ENCODE assay signal across 20 cellular contexts in the genomic region with DNA sequence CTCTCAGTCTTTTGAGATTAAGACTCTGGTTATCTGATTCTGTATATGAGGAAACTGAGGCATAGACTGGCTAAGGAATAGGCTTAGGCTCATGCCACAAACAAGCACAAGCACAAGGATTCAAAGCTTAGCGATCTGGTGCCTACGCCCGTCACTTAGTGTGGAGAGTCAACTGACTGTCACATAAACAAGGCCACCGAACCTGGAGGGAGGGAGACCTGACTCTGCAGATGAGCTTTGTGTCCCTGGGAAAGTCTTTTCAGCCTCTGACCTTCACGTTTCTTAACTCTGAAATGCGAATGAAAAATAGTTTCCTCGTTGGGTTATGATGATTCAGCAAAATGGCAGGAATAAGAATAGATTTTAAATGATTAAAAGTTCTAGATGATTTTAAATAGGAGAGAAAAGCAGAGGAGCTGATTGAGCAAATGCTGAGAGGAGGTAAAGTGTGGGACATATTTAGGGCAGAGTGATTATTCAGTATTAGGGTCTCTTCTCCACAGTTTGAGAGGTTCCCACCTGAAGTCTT.
DNase-seq lines count a peak whose midpoint lies in the region; ATAC-seq, FAIRE-seq and TF ChIP-seq lines count a peak whose summit lies in the region.
"Had no signal": no experiment of that assay in that cellular context is flagged by ENCODE, and none has a peak within 500 bp of the region (broad histone marks: within the 10 kb centered on the region; RNA-seq: fewer than 3 reads in every experiment).

No MANE protein-coding gene starts in this region.

- peak overlapping the region; percentile 35 to 76 for H3K4ac ChIP-seq in mesenchymal stem cell (ENCODE audit: low read depth in 1 of 2, low read length in 2 of 2)

- ATAC-seq in HepG2 (no peak), right lobe of liver (no peak)
- ATAC-seq: CD8-positive, alpha-beta T cell; GM23338; HCT116 had no signal

- TF ChIP-seq RAD21 in HepG2 (CRISPR knock-in tag; IDR thresholded peaks at IDR 0.05) = no peak

- no peaks in the 10 kb centered on the region for H3K79me1 ChIP-seq in mesenchymal stem cell (replicated peaks; ENCODE audit: low read length, poor library complexity, severe bottlenecking)

- POLR2A ChIA-PET in HepG2 (lab: Yijun Ruan, JAX) = no interaction called here

- H4K20me1 ChIP-seq in HepG2 (ENCODE audit: insufficient read depth, low read length) = no peaks in the 10 kb centered on the region
- H4K20me1 ChIP-seq: BLaER1 treated with 17β-estradiol and CSF1 and Interleukin-3, amounts not matched to agents 10 nM and 100 nM had no signal

- in situ Hi-C loops in HepG2 (cut with HindIII; ENCODE audit: extremely low pct_ligation_motif_present, low pct_unique_long_range_greater_than_20kb) = no loop called here

- 30% methylated on average over 7 of the region's 7 CpGs for WGBS in HepG2 (ENCODE audit: low lambda C conversion rate)
- WGBS in right lobe of liver (ENCODE audit: insufficient coverage, low coverage, low lambda C conversion rate, missing lambda C conversion rate) = 44% methylated on average over 4 of the region's 7 CpGs
- 25 to 66% (median 33%) methylated on average over 7 of the region's 7 CpGs for WGBS in adrenal gland, 4 donors
- WGBS in mesenchymal stem cell = 89% methylated on average over 7 of the region's 7 CpGs

- H3K36me3 ChIP-seq in HepG2 (replicated peaks in 1 of 2; ENCODE audit: control insufficient read depth in 1 of 2, insufficient read depth in 2 of 2, low read length in 2 of 2) = no peaks in the 10 kb centered on the region
- no peaks in the 10 kb centered on the region for H3K36me3 ChIP-seq in right lobe of liver
- H3K36me3 ChIP-seq in adrenal gland (replicated peaks in 1 of 2) = no peaks in the 10 kb centered on the region
- H3K36me3 ChIP-seq in mesenchymal stem cell (ENCODE audit: control insufficient read depth in 1 of 2, insufficient read depth in 2 of 2, low read depth in 1 of 2, low read length in 2 of 2) = no peaks in the 10 kb centered on the region
- H3K36me3 ChIP-seq: BLaER1 treated with 17β-estradiol and CSF1 and Interleukin-3, amounts not matched to agents 10 nM and 100 nM had no signal

- no peak for TF ChIP-seq CTCF in HepG2 (CRISPR knock-in tag; IDR thresholded peaks at IDR 0.05)
- TF ChIP-seq CTCF in right lobe of liver (IDR thresholded peaks at IDR 0.05) = no peak
- no peak for TF ChIP-seq CTCF in adrenal gland (IDR thresholded peaks at IDR 0.05)

- H2BK15ac ChIP-seq in mesenchymal stem cell (ENCODE audit: low read depth, poor library complexity, severe bottlenecking) = no peak overlapping the region

- TF ChIP-seq EP300 in HepG2 (IDR thresholded peaks at IDR 0.05; ENCODE audit: low read depth in 2 of 2, low read length in 2 of 2) (no peak), HepG2 (CRISPR knock-in tag; IDR thresholded peaks at IDR 0.05; ENCODE audit: borderline replicate concordance) (no peak)

- peak overlapping the region; percentile 80 for H4K91ac ChIP-seq in mesenchymal stem cell (ENCODE audit: low read length)

- peak overlapping the region; percentile 21 for H2AK5ac ChIP-seq in mesenchymal stem cell (ENCODE audit: low read length, severe bottlenecking)

- H3K9me3 ChIP-seq in HepG2 (ENCODE audit: low read length) (no peaks in the 10 kb centered on the region), right lobe of liver (no peaks in the 10 kb centered on the region), adrenal gland (replicated peaks in 1 of 3) (no peaks in the 10 kb centered on the region), mesenchymal stem cell (ENCODE audit: control insufficient read depth, low read length) (no peaks in the 10 kb centered on the region)
- H3K9me3 ChIP-seq: BLaER1 treated with 17β-estradiol and CSF1 and Interleukin-3, amounts not matched to agents 10 nM and 100 nM had no signal

- no peak overlapping the region for H2AFZ ChIP-seq in HepG2 (ENCODE audit: low read length)
- H2AFZ ChIP-seq in mesenchymal stem cell (ENCODE audit: low read depth, low read length) = no peak overlapping the region
- H2AFZ ChIP-seq: GM23338 had no signal

- peak overlapping the region; percentile 66 to 80 for H2BK12ac ChIP-seq in mesenchymal stem cell (ENCODE audit: low read length in 2 of 2)

- no peaks in the 10 kb centered on the region for H3K79me2 ChIP-seq in HepG2 (ENCODE audit: insufficient read depth, low read length)

- H3K9ac ChIP-seq in HepG2 (ENCODE audit: insufficient read depth, low read depth, low read length) (no peak overlapping the region), mesenchymal stem cell (ENCODE audit: low read length) (no peak overlapping the region)
- H3K9ac ChIP-seq: BLaER1 treated with 17β-estradiol and CSF1 and Interleukin-3, amounts not matched to agents 10 nM and 100 nM had no signal

- intact Hi-C loops in HepG2 (cut with micrococcal nuclease; ENCODE audit: unreplicated experiment) = no loop called here
- intact Hi-C loops in right lobe of liver (cut with DNase I) = no loop called here
- intact Hi-C loops in adrenal gland (cut with DNase I) = no loop called here

- no peak overlapping the region for H3K27ac ChIP-seq in HepG2 (ENCODE audit: extremely low read length, insufficient read depth, low read length)
- no peak overlapping the region for H3K27ac ChIP-seq in right lobe of liver
- peak overlapping the region in 3 of 5 donors; percentile 51 to 60 (median 52) for H3K27ac ChIP-seq in adrenal gland
- H3K27ac ChIP-seq in mesenchymal stem cell (ENCODE audit: low read length, poor library complexity, severe bottlenecking) = no peak overlapping the region
- H3K27ac ChIP-seq: BLaER1 treated with 17β-estradiol and CSF1 and Interleukin-3, amounts not matched to agents 10 nM and 100 nM had no signal

- peak overlapping the region; percentile 89 for H2BK120ac ChIP-seq in mesenchymal stem cell (ENCODE audit: low read depth, low read length)

- H3K27me3 ChIP-seq in HepG2 (ENCODE audit: control insufficient read depth in 1 of 2, insufficient read depth in 2 of 2, low read length in 2 of 2) (no peaks in the 10 kb centered on the region), right lobe of liver (no peaks in the 10 kb centered on the region), adrenal gland (no peaks in the 10 kb centered on the region), mesenchymal stem cell (ENCODE audit: control insufficient read depth in 1 of 2, insufficient read depth in 1 of 2, low read length in 2 of 2) (no peaks in the 10 kb centered on the region)
- H3K27me3 ChIP-seq: BLaER1 treated with 17β-estradiol and CSF1 and Interleukin-3, amounts not matched to agents 10 nM and 100 nM had no signal

- H3K14ac ChIP-seq in mesenchymal stem cell (ENCODE audit: low read length in 2 of 2) = no peak overlapping the region

- H3K18ac ChIP-seq in mesenchymal stem cell (ENCODE audit: low read depth in 1 of 2, low read length in 2 of 2) = peak overlapping the region; percentile 66 to 75

- no peak for FAIRE-seq in HepG2 (lab: Jason Lieb, UNC)
- FAIRE-seq: GM12892, GM18507, HTR-8/SVneo had no signal

- no peaks in the 10 kb centered on the region for H3K4me1 ChIP-seq in HepG2 (ENCODE audit: insufficient read depth, low read length)
- no peaks in the 10 kb centered on the region for H3K4me1 ChIP-seq in right lobe of liver
- H3K4me1 ChIP-seq in adrenal gland (replicated peaks in 1 of 2) = peaks cover 21 to 26% of the 10 kb centered on the region in 2 donors
- peaks cover 6% of the 10 kb centered on the region for H3K4me1 ChIP-seq in mesenchymal stem cell (ENCODE audit: control insufficient read depth, insufficient read depth, low read depth, low read length)

- no peak overlapping the region for H3K23ac ChIP-seq in mesenchymal stem cell (ENCODE audit: low read length in 2 of 2)

- H3K4me3 ChIP-seq in HepG2 (replicated peaks in 1 of 3; ENCODE audit: insufficient read depth in 1 of 3, low read depth in 2 of 3, low read length in 3 of 3) (no peak overlapping the region), right lobe of liver (no peak overlapping the region), adrenal gland (no peak overlapping the region), mesenchymal stem cell (ENCODE audit: insufficient read depth in 1 of 2, low read depth in 1 of 2, low read length in 2 of 2) (no peak overlapping the region)
- H3K4me3 ChIP-seq: BLaER1 treated with 17β-estradiol and CSF1 and Interleukin-3, amounts not matched to agents 10 nM and 100 nM; GM23338 had no signal

- no peak overlapping the region for H3K4me2 ChIP-seq in HepG2 (ENCODE audit: low read depth, low read length)
- H3K4me2 ChIP-seq in mesenchymal stem cell (ENCODE audit: low read length, poor library complexity, severe bottlenecking) = no peak overlapping the region
- H3K4me2 ChIP-seq: GM23338 had no signal

- DNase-seq in HepG2 (ENCODE audit: low spot score) (no peak), right lobe of liver (no peak), adrenal gland (peak; percentile 24 to 69 (median 52)), mesenchymal stem cell (no peak), NCI-H345 (lab: John Stamatoyannopoulos, UW) (no peak), DMS79 (lab: John Stamatoyannopoulos, UW) (no peak), epidermal melanocyte (ENCODE audit: insufficient read length, low spot score) (no peak)
- DNase-seq: 8988T; CD8-positive, alpha-beta T cell; COR-L47; DMS 273 treated with DMSO at 0.1 percent for 48 hours; GDM1; H7; HFFc6 had no signal

- BruUV-seq in HepG2 (replicated peaks; lab: Mats Ljungman, UMichigan) = no TSS peak

- no peak for TF ChIP-seq POLR2A in HepG2 (IDR thresholded peaks at IDR 0.05; ENCODE audit: insufficient read depth in 1 of 2, low read depth in 2 of 2, low read length in 2 of 2)
- TF ChIP-seq POLR2A in right lobe of liver (IDR thresholded peaks at IDR 0.05) = no peak
- TF ChIP-seq POLR2A in adrenal gland (IDR thresholded peaks at IDR 0.05) = no peak

- CTCF ChIA-PET in HepG2 (lab: Yijun Ruan, JAX; ENCODE audit: low intra/inter-chr PET ratio, low total read pairs) = no interaction called here

- no peak overlapping the region for H2BK5ac ChIP-seq in mesenchymal stem cell (ENCODE audit: low read depth, low read length, poor library complexity, severe bottlenecking)

- H4K8ac ChIP-seq in mesenchymal stem cell (ENCODE audit: low read length) = peak overlapping the region; percentile 82

TF ChIP-seq in HepG2, 621 proteins besides CTCF, POLR2A, EP300 and RAD21 (continues in another document):
- no peak for TF ChIP-seq SIX1 (CRISPR knock-in tag; IDR thresholded peaks at IDR 0.05; ENCODE audit: borderline replicate concordance)
- peak; percentile 96 for TF ChIP-seq MAFF (IDR thresholded peaks at IDR 0.05; ENCODE audit: low read depth, low read length)
- no peak for TF ChIP-seq JUN (CRISPR knock-in tag; IDR thresholded peaks at IDR 0.05)
- peak; percentile 95 to 96 for TF ChIP-seq MAFK (conservative IDR thresholded peaks at IDR 0.05 in 1 of 2, IDR thresholded peaks at IDR 0.05 in 1 of 2; ENCODE audit: low read length in 2 of 2)
- TF ChIP-seq, protein P1, sequence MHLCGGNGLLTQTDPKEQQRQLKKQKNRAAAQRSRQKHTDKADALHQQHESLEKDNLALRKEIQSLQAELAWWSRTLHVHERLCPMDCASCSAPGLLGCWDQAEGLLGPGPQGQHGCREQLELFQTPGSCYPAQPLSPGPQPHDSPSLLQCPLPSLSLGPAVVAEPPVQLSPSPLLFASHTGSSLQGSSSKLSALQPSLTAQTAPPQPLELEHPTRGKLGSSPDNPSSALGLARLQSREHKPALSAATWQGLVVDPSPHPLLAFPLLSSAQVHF (CRISPR knock-in tag; IDR thresholded peaks at IDR 0.05) = no peak
- no peak for TF ChIP-seq ZNF619 (CRISPR knock-in tag; IDR thresholded peaks at IDR 0.05)
- no peak for TF ChIP-seq ZFX (CRISPR knock-in tag; IDR thresholded peaks at IDR 0.05; ENCODE audit: low read depth)

Comparison
In these comparisons a context has a peak if more than half of its experiments do, and no peak if none do; other contexts are left out.
1. DNase-seq: peak in adrenal gland (7 of 7); none in HepG2 (single experiment), right lobe of liver (0 of 3), mesenchymal stem cell (single experiment), NCI-H345 (single experiment), DMS79 (single experiment) and epidermal melanocyte (single experiment).
2. H3K27ac ChIP-seq: peak in adrenal gland (3 of 5); none in HepG2 (single experiment), right lobe of liver (0 of 3) and mesenchymal stem cell (single experiment).